Comparison of ENCODE assay signal across 9 cellular contexts in genomic region chrX:80385651-80386050, GRCh38. TPM values are rescaled to one million over a fixed set of nuclear protein-coding genes. Genes with fewer than 3 reads are reported as not detected.
"Had no signal": no experiment of that assay in that cellular context is flagged by ENCODE, and none has a peak within 500 bp of the region (broad histone marks: within the 10 kb centered on the region; RNA-seq: fewer than 3 reads in every experiment).

No MANE protein-coding gene starts in this region.

RNA-seq across cellular contexts. Expression of gene TENT5D, which starts 34.6 kb away (rescaled TPM):
- total RNA-seq: OCI-LY7, PC-9, Peyer's patch, Right ventricle myocardium inferior, Right ventricle myocardium superior, RPMI7951, SJCRH30, SJSA1 had no signal
- polyA plus RNA-seq: SK-N-SH had no signal
